In the genomic region with DNA sequence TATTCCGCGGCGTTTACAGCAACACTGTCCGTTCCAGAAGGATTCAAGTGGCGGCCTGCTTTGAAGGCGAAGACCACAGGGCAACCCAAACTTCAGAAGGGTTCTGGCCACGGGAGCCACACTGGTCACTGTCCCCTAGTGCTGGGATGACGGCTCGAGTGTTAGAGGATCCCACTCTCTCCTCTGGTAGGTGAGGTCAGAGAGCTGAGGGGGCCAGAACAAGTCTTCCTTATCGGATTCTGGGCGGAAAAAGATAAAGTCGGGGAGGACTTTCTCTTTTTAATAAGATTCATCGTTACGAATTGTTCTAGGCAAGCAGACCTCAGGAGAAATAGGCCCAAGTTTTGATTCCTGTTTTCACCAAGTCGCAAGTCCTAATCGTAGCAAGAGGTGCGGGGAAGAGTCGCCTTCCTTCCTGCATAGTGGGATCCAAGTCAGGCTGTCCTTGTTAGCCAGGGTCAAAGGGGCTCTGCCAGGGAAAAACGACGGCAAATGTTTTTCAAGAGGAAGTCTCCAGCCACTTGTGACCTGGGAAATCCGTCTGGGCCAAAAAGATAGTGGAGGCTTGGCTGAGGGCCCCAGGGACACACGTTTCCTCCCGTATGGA, we compare ENCODE assay signal across 8 cellular contexts. TPM values are rescaled to one million over a fixed set of nuclear protein-coding genes. Genes with fewer than 3 reads are reported as not detected.
DNase-seq lines count a peak whose midpoint lies in the region; ATAC-seq and TF ChIP-seq lines count a peak whose summit lies in the region.

No MANE protein-coding gene starts in this region.

- DNase-seq in HCT116 (ENCODE audit: low read depth, low spot score): no peak
- no peak for DNase-seq in esophagus squamous epithelium (lab: John Stamatoyannopoulos, UW)
- DNase-seq in NCI-H2171 treated with DMSO at 0.1 percent for 48 hours (lab: John Stamatoyannopoulos, UW): no peak
- DNase-seq in NCI-H2227 (lab: John Stamatoyannopoulos, UW; ENCODE audit: unreplicated experiment): no peak
- DNase-seq in iPS-NIHi7 (ENCODE audit: extremely low spot score): no peak

- H3K79me2 ChIP-seq in HCT116 (ENCODE audit: insufficient read depth, low read length): peaks cover 46% of the 10 kb centered on the region
- H3K79me2 ChIP-seq in neural cell (replicated peaks; ENCODE audit: insufficient read depth, low read length): peaks cover 27% of the 10 kb centered on the region

- TF ChIP-seq EP300 in neural cell (conservative IDR thresholded peaks at IDR 0.05; ENCODE audit: poor library complexity, severe bottlenecking): no peak

- WGBS in esophagus squamous epithelium, 2 donors: 37 to 51% methylated on average over 14 to 21 of the region's 23 CpGs

- H3K4me1 ChIP-seq in BLaER1 (peaks cover 45% of the 10 kb centered on the region), HCT116 (ENCODE audit: control insufficient read depth in 1 of 2, insufficient read depth in 2 of 2, low read length in 2 of 2) (peaks cover 40 to 47% of the 10 kb centered on the region in 2 experiments), esophagus squamous epithelium (peaks cover 5 to 58% (median 31%) of the 10 kb centered on the region in 3 donors)

- H3K9ac ChIP-seq in BLaER1 (peak overlapping the region; percentile 97), HCT116 (ENCODE audit: low read length) (peak overlapping the region; percentile 95), neural cell (ENCODE audit: low read length) (peak overlapping the region; percentile 79)

- H3K36me3 ChIP-seq in BLaER1: peaks cover 13% of the 10 kb centered on the region
- peaks cover 0 to 8% of the 10 kb centered on the region in 2 experiments; a peak in 3 of 4 replicates for H3K36me3 ChIP-seq in HCT116 (ENCODE audit: control insufficient read depth in 1 of 2, insufficient read depth in 2 of 2, low read length in 2 of 2)
- H3K36me3 ChIP-seq in esophagus squamous epithelium: peaks cover 0 to 8% (median 0%) of the 10 kb centered on the region in 3 donors
- H3K36me3 ChIP-seq in neural cell (ENCODE audit: insufficient read depth, low read length): no peaks in the 10 kb centered on the region

- CTCF ChIA-PET in HCT116 (lab: Charles Lee): interaction anchor here (0.6 to 3.6 kb wide), 24 partner anchors 59 to 623 kb away, joined by 3 to 43 read pairs (median 4); no protein-coding TSS in a partner anchor

- RAD21 ChIA-PET in HCT116 (lab: Charles Lee; ENCODE audit: low non-redundant PET in 1 of 2, low total read pairs in 2 of 2, uncharacterized antibody in 2 of 2, unreplicated experiment in 2 of 2): interaction anchor here (1.0 to 1.4 kb wide), 4 partner anchors 234 to 314 kb away, joined by 3 to 5 read pairs (median 4); no protein-coding TSS in a partner anchor

- TSS peak; percentile 86 for BruUV-seq in HCT116 (replicated peaks; lab: Mats Ljungman, UMichigan)

- H3K27ac ChIP-seq in BLaER1: peak overlapping the region; percentile 99
- peak overlapping the region; percentile 90 for H3K27ac ChIP-seq in HCT116 (ENCODE audit: low read depth, low read length)
- peak overlapping the region; percentile 99 to 100 (median 100) for H3K27ac ChIP-seq in esophagus squamous epithelium
- H3K27ac ChIP-seq in neural cell (ENCODE audit: low read length): peak overlapping the region; percentile 58

- POLR2A ChIA-PET in HCT116 (lab: Charles Lee): interaction anchor here (0.6 to 1.5 kb wide), 6 partner anchors 8 to 341 kb away, joined by 3 to 6 read pairs (median 4); no protein-coding TSS in a partner anchor

- H3K9me2 ChIP-seq in HCT116 (ENCODE audit: insufficient read depth): no peaks in the 10 kb centered on the region
- no peaks in the 10 kb centered on the region for H3K9me2 ChIP-seq in neural cell (ENCODE audit: insufficient read depth, low read length)

- TF ChIP-seq POLR2A in HCT116 (IDR thresholded peaks at IDR 0.05; ENCODE audit: borderline replicate concordance, extremely low read depth, insufficient read depth, insufficient read length) (peak; percentile 36), esophagus squamous epithelium (IDR thresholded peaks at IDR 0.05) (no peak)

- peak overlapping the region; percentile 87 for H3K4me3 ChIP-seq in BLaER1
- peak overlapping the region; percentile 40 to 96 for H3K4me3 ChIP-seq in HCT116 (replicated peaks in 1 of 2; ENCODE audit: low read depth in 1 of 2, low read length in 2 of 2)
- peak overlapping the region; percentile 96 for H3K4me3 ChIP-seq in WI38 (ENCODE audit: low read depth, low read length)
- peak overlapping the region; percentile 82 to 100 (median 95) for H3K4me3 ChIP-seq in esophagus squamous epithelium
- H3K4me3 ChIP-seq in neural cell (ENCODE audit: low read length): peak overlapping the region; percentile 96

- intact Hi-C loops in HCT116 (cut with micrococcal nuclease) (loop anchor here (1.0 to 5.0 kb wide), 5 partner anchors 96 to 480 kb away; a partner anchor contains a TSS), esophagus squamous epithelium (cut with DNase I) (loop anchor here (10.0 kb wide), 1 partner anchor 92 kb away; no protein-coding TSS in a partner anchor)

- peaks cover 9% of the 10 kb centered on the region for H3K9me3 ChIP-seq in BLaER1
- H3K9me3 ChIP-seq in HCT116 (ENCODE audit: control insufficient read depth in 1 of 2, insufficient read depth in 1 of 2, low read depth in 1 of 2, low read length in 2 of 2): no peaks in the 10 kb centered on the region
- H3K9me3 ChIP-seq in esophagus squamous epithelium: no peaks in the 10 kb centered on the region
- H3K9me3 ChIP-seq in neural cell (ENCODE audit: low read length): no peaks in the 10 kb centered on the region

- no peak overlapping the region for H2AFZ ChIP-seq in HCT116 (ENCODE audit: low read depth, low read length, poor library complexity, severe bottlenecking)
- peak overlapping the region; percentile 85 for H2AFZ ChIP-seq in neural cell (ENCODE audit: low read depth, low read length)

- H4K20me1 ChIP-seq in BLaER1: peaks cover 30% of the 10 kb centered on the region
- H4K20me1 ChIP-seq in HCT116 (ENCODE audit: insufficient read depth): peaks cover 7% of the 10 kb centered on the region; the same call in 1 of the 2 replicates
- no peaks in the 10 kb centered on the region for H4K20me1 ChIP-seq in neural cell (ENCODE audit: insufficient read depth)

- no peak for ATAC-seq in HCT116

- H3K27me3 ChIP-seq in BLaER1 (no peaks in the 10 kb centered on the region), HCT116 (ENCODE audit: insufficient read depth, low read length) (no peaks in the 10 kb centered on the region), esophagus squamous epithelium (no peaks in the 10 kb centered on the region), neural cell (ENCODE audit: insufficient read depth, low read depth, low read length) (no peaks in the 10 kb centered on the region)

- H3F3A ChIP-seq in neural cell (ENCODE audit: insufficient read depth, low read length, poor library complexity, severe bottlenecking): no peaks in the 10 kb centered on the region

- H3K4me2 ChIP-seq in BLaER1 (peak overlapping the region; percentile 95), HCT116 (ENCODE audit: low read length) (peak overlapping the region; percentile 80), neural cell (ENCODE audit: low read length) (no peak overlapping the region)

- TF ChIP-seq RAD21 in HCT116 (IDR thresholded peaks at IDR 0.05; ENCODE audit: low read depth) (no peak), neural cell (conservative IDR thresholded peaks at IDR 0.05) (no peak)

- TF ChIP-seq CTCF in HCT116 (IDR thresholded peaks at IDR 0.05 in 2 of 3, conservative IDR thresholded peaks at IDR 0.05 in 1 of 3; ENCODE audit: borderline replicate concordance in 1 of 3, insufficient read depth in 1 of 3, low read depth in 2 of 3, low read length in 2 of 3) (no peak), WI38 (IDR thresholded peaks at IDR 0.05; ENCODE audit: low read depth, low read length) (no peak), esophagus squamous epithelium (IDR thresholded peaks at IDR 0.05) (no peak), neural cell (IDR thresholded peaks at IDR 0.05; ENCODE audit: poor library complexity, severe bottlenecking) (no peak)

TF ChIP-seq in HCT116, 20 proteins besides CTCF, POLR2A, EP300 and RAD21 (continues in another document):
- TF ChIP-seq ZFX (IDR thresholded peaks at IDR 0.05): no peak
- TF ChIP-seq, protein P1, sequence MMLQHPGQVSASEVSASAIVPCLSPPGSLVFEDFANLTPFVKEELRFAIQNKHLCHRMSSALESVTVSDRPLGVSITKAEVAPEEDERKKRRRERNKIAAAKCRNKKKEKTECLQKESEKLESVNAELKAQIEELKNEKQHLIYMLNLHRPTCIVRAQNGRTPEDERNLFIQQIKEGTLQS (IDR thresholded peaks at IDR 0.05): no peak
- TF ChIP-seq CBX3 (IDR thresholded peaks at IDR 0.05; ENCODE audit: low read depth): no peak
- TF ChIP-seq SRF (IDR thresholded peaks at IDR 0.05; ENCODE audit: low read depth): no peak

TF ChIP-seq in neural cell, 6 proteins besides CTCF, POLR2A, EP300 and RAD21 (continues in another document):
- no peak for TF ChIP-seq SMC3 (conservative IDR thresholded peaks at IDR 0.05; ENCODE audit: poor library complexity)

RNA-seq across cellular contexts. Expression of a gene that starts 0.9 kb away (rescaled TPM):
- 314 TPM for total RNA-seq in HCT116 (2021; ENCODE audit: unreplicated experiment)
- polyA plus RNA-seq in HCT116 (2012): 288 and 353 TPM in 2 replicates
- 100 to 1,000 TPM; 281 to 361 (median 317) TPM for total RNA-seq in esophagus squamous epithelium
- polyA plus RNA-seq in neural cell: 57.9 and 62.7 TPM in 2 replicates
- polyA minus RNA-seq in neural cell: 25.1 and 36.0 TPM in 2 replicates

RNA-seq across cellular contexts. Expression of a gene that starts 15.2 kb away (rescaled TPM):
- total RNA-seq in HCT116 (2021; ENCODE audit: unreplicated experiment) (403 TPM), esophagus squamous epithelium (100 to 1,000 TPM; 362 to 430 (median 386) TPM)
- 450 and 510 TPM in 2 replicates for polyA plus RNA-seq in HCT116 (2012)
- 384 and 409 TPM in 2 replicates for polyA plus RNA-seq in neural cell
- polyA minus RNA-seq in neural cell: 167 and 182 TPM in 2 replicates

RNA-seq across cellular contexts. Expression of a gene that starts 27.0 kb away (rescaled TPM):
- total RNA-seq in HCT116 (2021; ENCODE audit: unreplicated experiment) (0.52 TPM), esophagus squamous epithelium (1 to 10 TPM in 1 of 4 donors, under 1 TPM in 3; 0.23 to 2.5 (median 0.52) TPM)
- 0.22 and 0.27 TPM in 2 replicates for polyA plus RNA-seq in HCT116 (2012)
- 0.40 and 1.7 TPM in 2 replicates for polyA plus RNA-seq in neural cell
- 1.9 and 2.0 TPM in 2 replicates for polyA minus RNA-seq in neural cell
